ENCODE assay signal across 13 cellular contexts in the genomic region with DNA sequence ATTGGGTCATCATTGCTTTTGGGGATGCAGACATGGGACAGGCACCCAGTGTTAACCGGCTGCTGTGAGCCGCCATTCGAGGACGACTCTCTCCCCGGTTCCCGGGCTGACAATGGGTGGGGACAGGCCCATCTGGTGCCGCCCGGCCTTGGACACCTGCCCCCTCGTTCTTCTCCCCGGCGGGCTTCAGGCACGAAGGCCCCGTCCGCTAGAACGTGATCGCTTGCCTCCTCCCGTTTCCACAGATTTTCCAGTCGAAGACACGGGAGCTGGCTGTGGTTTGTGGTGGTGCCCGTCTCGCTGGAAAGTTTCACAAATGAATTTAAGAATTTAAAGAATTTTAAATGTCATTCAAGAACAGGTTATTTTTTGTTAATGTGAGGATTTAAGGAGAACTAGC. TPM values are rescaled to one million over a fixed set of nuclear protein-coding genes. Genes with fewer than 3 reads are reported as not detected.
DNase-seq lines count a peak whose midpoint lies in the region; FAIRE-seq and TF ChIP-seq lines count a peak whose summit lies in the region.
"Had no signal": no experiment of that assay in that cellular context is flagged by ENCODE, and none has a peak within 500 bp of the region (broad histone marks: within the 10 kb centered on the region; RNA-seq: fewer than 3 reads in every experiment).

No MANE protein-coding gene starts in this region.

- H3K27ac Mint-ChIP-seq in mesothelial cell of epicardium = peak overlapping the region; percentile 78
- H3K27ac Mint-ChIP-seq: CD4-positive, alpha-beta memory T cell had no signal

- DNase-seq in NCI-H524 treated with DMSO at 0.1 percent for 48 hours (lab: John Stamatoyannopoulos, UW) (peak; percentile 23), cerebellar cortex (ENCODE audit: low spot score) (peak; percentile 38), mesothelial cell of epicardium (ENCODE audit: low spot score in 2 of 2, unreplicated experiment in 2 of 2) (no peak), hippocampal formation (lab: John Stamatoyannopoulos, UW) (no peak), NCI-H187 (lab: John Stamatoyannopoulos, UW) (no peak), RCC 7860 (ENCODE audit: low spot score) (no peak)
- DNase-seq: activated CD4-positive, alpha-beta T cell treated with anti-CD3 and anti-CD28 coated beads, Interleukin-2, amount 50 U/mL, for 4 hours; CD4-positive, alpha-beta memory T cell; dermis blood vessel endothelial cell; stimulated activated CD4-positive, alpha-beta T cell treated with anti-CD3 and anti-CD28 coated beads, Interleukin-4, amount 100 ng/mL, for 24 hours; stimulated activated naive CD8-positive, alpha-beta T cell treated with anti-CD3 and anti-CD28 coated beads, Interleukin-15, Interleukin-2, amounts not matched to agents 100 U/mL and 50 U/mL, for 24 hours; T-helper 1 cell had no signal

- peak overlapping the region; percentile 65 for H3K4me3 Mint-ChIP-seq in mesothelial cell of epicardium

- FAIRE-seq in RCC 7860 (lab: Jason Lieb, UNC) = no peak

- peaks cover 7% of the 10 kb centered on the region for H3K36me3 Mint-ChIP-seq in mesothelial cell of epicardium
- H3K36me3 Mint-ChIP-seq: CD4-positive, alpha-beta memory T cell had no signal

- TF ChIP-seq CTCF in mesothelial cell of epicardium (IDR thresholded peaks at IDR 0.05; ENCODE audit: unreplicated experiment) = no peak

- H3K9me3 Mint-ChIP-seq in mesothelial cell of epicardium = peaks cover 10% of the 10 kb centered on the region

- H3K27ac ChIP-seq in temporal lobe (ENCODE audit: low read depth, low read length) = peak overlapping the region; percentile 36

- peaks cover 11% of the 10 kb centered on the region for H3K4me1 Mint-ChIP-seq in mesothelial cell of epicardium
- H3K4me1 Mint-ChIP-seq: CD4-positive, alpha-beta memory T cell had no signal

- no peaks in the 10 kb centered on the region for H3K27me3 Mint-ChIP-seq in mesothelial cell of epicardium (ENCODE audit: low read depth)

RNA-seq across cellular contexts. Expression of a gene that starts 2.0 kb away (rescaled TPM):
- total RNA-seq in mesothelial cell of epicardium (80.5 to 87.1 TPM (median 86.9 TPM) in 3 replicates), temporal lobe (84.1 TPM)
- total RNA-seq: CD4-positive, alpha-beta memory T cell had no signal

RNA-seq across cellular contexts. Expression of a gene that starts 15.5 kb away (rescaled TPM):
- total RNA-seq in mesothelial cell of epicardium (not detected in 3 replicates), temporal lobe (not detected)
- total RNA-seq: CD4-positive, alpha-beta memory T cell; dermis blood vessel endothelial cell had no signal

RNA-seq across cellular contexts. Expression of a gene that starts 34.6 kb away (rescaled TPM):
- total RNA-seq in mesothelial cell of epicardium (64.1 to 65.5 TPM (median 64.6 TPM) in 3 replicates), temporal lobe (4.9 TPM)

RNA-seq across cellular contexts. Expression of a gene that starts 40.1 kb away (rescaled TPM):
- total RNA-seq in mesothelial cell of epicardium = 1.4 to 2.2 TPM (median 1.5 TPM) in 3 replicates
- total RNA-seq in temporal lobe = under 0.01 TPM
- total RNA-seq: CD4-positive, alpha-beta memory T cell; dermis blood vessel endothelial cell had no signal

RNA-seq across cellular contexts. Expression of a gene that starts 47.8 kb away (rescaled TPM):
- total RNA-seq in mesothelial cell of epicardium (41.6 to 47.3 TPM (median 47.1 TPM) in 3 replicates), temporal lobe (11.8 TPM)

Comparison
In these comparisons a context has a peak if more than half of its experiments do, and no peak if none do; other contexts are left out.
1. DNase-seq: peak in NCI-H524 treated with DMSO at 0.1 percent for 48 hours (single experiment) and cerebellar cortex (single experiment); none in mesothelial cell of epicardium (0 of 2), hippocampal formation (0 of 2), NCI-H187 (0 of 2) and RCC 7860 (single experiment).
2. RNA of a gene that starts 34.6 kb away (total RNA-seq): 64.1 to 65.5 TPM in mesothelial cell of epicardium; 4.9 TPM in temporal lobe (single experiment); every median in the first group is over 10 times any median in the second.